7 cellular contexts compared by ENCODE assay signal in genomic region chr12:63084501-63084900, GRCh38.
"Had no signal": no experiment of that assay in that cellular context is flagged by ENCODE, and none has a peak within 500 bp of the region (broad histone marks: within the 10 kb centered on the region; RNA-seq: fewer than 3 reads in every experiment).

No MANE protein-coding gene starts in this region.

- FAIRE-seq: HepG2 had no signal

- H3K9ac ChIP-seq: KMS-11 had no signal

- H3K9me3 ChIP-seq: HAP-1 had no signal

- H3K4me3 ChIP-seq: GM23338, HAP-1 had no signal

- H3K4me2 ChIP-seq: KMS-11 had no signal

- H3K36me3 Mint-ChIP-seq: IgD-negative memory B cell had no signal

- H3K4me3 Mint-ChIP-seq: IgD-negative memory B cell had no signal

- DNase-seq: H7, KBM-7 had no signal

- H3K27ac ChIP-seq: KMS-11 had no signal

- H3K9me3 Mint-ChIP-seq: GM23338 had no signal

- H3K27ac Mint-ChIP-seq: IgD-negative memory B cell had no signal

- H3K4me1 Mint-ChIP-seq: IgD-negative memory B cell had no signal

- H3K36me3 ChIP-seq: HAP-1 had no signal
